ENCODE assay signal across 30 cellular contexts in genomic region chr15:62426387-62426956, GRCh38. TPM values are rescaled to one million over a fixed set of nuclear protein-coding genes. Genes with fewer than 3 reads are reported as not detected.
DNase-seq lines count a peak whose midpoint lies in the region; ATAC-seq, FAIRE-seq and TF ChIP-seq lines count a peak whose summit lies in the region.
"Had no signal": no experiment of that assay in that cellular context is flagged by ENCODE, and none has a peak within 500 bp of the region (broad histone marks: within the 10 kb centered on the region; RNA-seq: fewer than 3 reads in every experiment).

No MANE protein-coding gene starts in this region.

- ATAC-seq in right cardiac atrium (peak; percentile 33 to 38), HepG2 (peak; percentile 69)
- no peak for ATAC-seq in stimulated activated naive CD8-positive, alpha-beta T cell treated with anti-CD3 and anti-CD28 coated beads, Interleukin-15, Interleukin-2, amounts not matched to agents 100 U/mL and 50 U/mL, for 24 hours
- no peak for ATAC-seq in activated CD8-positive, alpha-beta T cell treated with anti-CD3 and anti-CD28 coated beads, Interleukin-2, amount 10 ng/mL, durations not matched to agents 7 days and 5 days
- ATAC-seq: esophagus mucosa; lower lobe of right lung; naive thymus-derived CD4-positive, alpha-beta T cell had no signal

- DNase-seq in right cardiac atrium (peak in 2 of 3 donors; percentile 41 to 54), cardiac septum (ENCODE audit: low spot score) (no peak), ascending aorta (ENCODE audit: low spot score in 2 of 2) (no peak), HepG2 (ENCODE audit: low spot score) (peak; percentile 18), NCI-H226 (no peak), HAP-1 (ENCODE audit: low spot score in 2 of 2) (no peak)
- DNase-seq in stimulated activated naive CD8-positive, alpha-beta T cell treated with anti-CD3 and anti-CD28 coated beads, Interleukin-15, Interleukin-2, amounts not matched to agents 100 U/mL and 50 U/mL, for 24 hours = no peak
- DNase-seq in activated CD8-positive, alpha-beta T cell treated with anti-CD3 and anti-CD28 coated beads, Interleukin-2, amount 10 ng/mL, durations not matched to agents 7 days and 5 days = no peak
- DNase-seq: ACHN; activated CD4-positive, alpha-beta T cell treated with anti-CD3 and anti-CD28 coated beads, Interleukin-2, amount 10 ng/mL, durations not matched to agents 24 days and 14 days; activated CD8-positive, alpha-beta memory T cell treated with anti-CD3 and anti-CD28 coated beads, Interleukin-2, amount 50 U/mL, for 48 hours; activated effector memory CD4-positive, alpha-beta T cell treated with anti-CD3 and anti-CD28 coated beads, Interleukin-2, amount 50 U/mL, for 16 hours; CD4-positive, CD25-positive, alpha-beta regulatory T cell; DMS53; effector CD4-positive, alpha-beta T cell; head of caudate nucleus; immature natural killer cell; KBM-7; lower lobe of right lung; MV-4-11; naive thymus-derived CD4-positive, alpha-beta T cell; NCI-H2029; NCI-H446; posterior cingulate gyrus; RPMI8226; substantia nigra had no signal

- no peaks in the 10 kb centered on the region for H3K79me2 ChIP-seq in HepG2 (ENCODE audit: insufficient read depth, low read length)

- CTCF ChIA-PET in HepG2 (lab: Yijun Ruan, JAX; ENCODE audit: low intra/inter-chr PET ratio, low total read pairs) = no interaction called here
- CTCF ChIA-PET in activated CD8-positive, alpha-beta T cell treated with anti-CD3 and anti-CD28 coated beads, Interleukin-2, amount 10 ng/mL, durations not matched to agents 7 days and 5 days (lab: Charles Lee) = no interaction called here

- H3K4me3 ChIP-seq in right cardiac atrium (ENCODE audit: low read length) = no peak overlapping the region
- H3K4me3 ChIP-seq in ascending aorta = no peak overlapping the region
- H3K4me3 ChIP-seq in HepG2 (replicated peaks in 1 of 3; ENCODE audit: insufficient read depth in 1 of 3, low read depth in 2 of 3, low read length in 3 of 3) = no peak overlapping the region
- no peak overlapping the region for H3K4me3 ChIP-seq in HAP-1
- H3K4me3 ChIP-seq: lower lobe of right lung, smooth muscle cell had no signal

- no peak overlapping the region for H3K27ac ChIP-seq in right cardiac atrium (ENCODE audit: low read length)
- peak overlapping the region; percentile 78 to 82 for H3K27ac ChIP-seq in ascending aorta
- peak overlapping the region; percentile 30 for H3K27ac ChIP-seq in HepG2 (ENCODE audit: extremely low read length, insufficient read depth, low read length)
- H3K27ac ChIP-seq: lower lobe of right lung had no signal

- no peaks in the 10 kb centered on the region for H3K36me3 Mint-ChIP-seq in activated CD8-positive, alpha-beta T cell treated with anti-CD3 and anti-CD28 coated beads, Interleukin-2, amount 10 ng/mL, durations not matched to agents 7 days and 5 days (ENCODE audit: low read depth)
- H3K36me3 Mint-ChIP-seq: CD4-positive, CD25-positive, alpha-beta regulatory T cell; immature natural killer cell; naive thymus-derived CD4-positive, alpha-beta T cell had no signal

- no peaks in the 10 kb centered on the region for H3K27me3 Mint-ChIP-seq in activated CD8-positive, alpha-beta T cell treated with anti-CD3 and anti-CD28 coated beads, Interleukin-2, amount 10 ng/mL, durations not matched to agents 7 days and 5 days (ENCODE audit: low read depth)
- H3K27me3 Mint-ChIP-seq: activated CD4-positive, alpha-beta T cell treated with anti-CD3 and anti-CD28 coated beads, Interleukin-2, amount 10 ng/mL, durations not matched to agents 24 days and 14 days; naive thymus-derived CD4-positive, alpha-beta T cell had no signal

- H3K9me3 ChIP-seq in right cardiac atrium (ENCODE audit: control insufficient read depth, low read length) = no peaks in the 10 kb centered on the region
- no peaks in the 10 kb centered on the region for H3K9me3 ChIP-seq in ascending aorta
- H3K9me3 ChIP-seq in HepG2 (ENCODE audit: low read length) = no peaks in the 10 kb centered on the region
- peaks cover 1% of the 10 kb centered on the region; the same call in 1 of the 2 replicates for H3K9me3 ChIP-seq in HAP-1
- H3K9me3 ChIP-seq: lower lobe of right lung had no signal

- 73% methylated on average over 4 of the region's 4 CpGs for WGBS in right cardiac atrium
- WGBS in HepG2 (ENCODE audit: low lambda C conversion rate) = 69% methylated on average over 4 of the region's 4 CpGs

- TF ChIP-seq RAD21 in HepG2 (CRISPR knock-in tag; IDR thresholded peaks at IDR 0.05) = no peak

- no peak for TF ChIP-seq EP300 in HepG2 (IDR thresholded peaks at IDR 0.05; ENCODE audit: low read depth in 2 of 2, low read length in 2 of 2)
- TF ChIP-seq EP300 in HepG2 (CRISPR knock-in tag; IDR thresholded peaks at IDR 0.05; ENCODE audit: borderline replicate concordance) = no peak

- FAIRE-seq in HepG2 (lab: Jason Lieb, UNC) = no peak
- FAIRE-seq: TTC549 had no signal

- H3K4me1 Mint-ChIP-seq in activated CD8-positive, alpha-beta T cell treated with anti-CD3 and anti-CD28 coated beads, Interleukin-2, amount 10 ng/mL, durations not matched to agents 7 days and 5 days (ENCODE audit: low read depth) = no peaks in the 10 kb centered on the region
- H3K4me1 Mint-ChIP-seq: activated CD4-positive, alpha-beta T cell treated with anti-CD3 and anti-CD28 coated beads, Interleukin-2, amount 10 ng/mL, durations not matched to agents 24 days and 14 days; CD4-positive, CD25-positive, alpha-beta regulatory T cell; central memory CD8-positive, alpha-beta T cell; immature natural killer cell; naive thymus-derived CD4-positive, alpha-beta T cell had no signal

- POLR2A ChIA-PET in HepG2 (lab: Yijun Ruan, JAX) = no interaction called here
- POLR2A ChIA-PET in activated CD8-positive, alpha-beta T cell treated with anti-CD3 and anti-CD28 coated beads, Interleukin-2, amount 10 ng/mL, durations not matched to agents 7 days and 5 days (lab: Charles Lee) = no interaction called here

- no peak overlapping the region for H2AFZ ChIP-seq in HepG2 (ENCODE audit: low read length)

- no peak overlapping the region for H3K4me3 Mint-ChIP-seq in activated CD8-positive, alpha-beta T cell treated with anti-CD3 and anti-CD28 coated beads, Interleukin-2, amount 10 ng/mL, durations not matched to agents 7 days and 5 days
- H3K4me3 Mint-ChIP-seq: activated CD4-positive, alpha-beta T cell treated with anti-CD3 and anti-CD28 coated beads, Interleukin-2, amount 10 ng/mL, durations not matched to agents 24 days and 14 days; CD4-positive, CD25-positive, alpha-beta regulatory T cell; central memory CD8-positive, alpha-beta T cell; immature natural killer cell; naive thymus-derived CD4-positive, alpha-beta T cell had no signal

- no peak overlapping the region for H3K9ac ChIP-seq in HepG2 (ENCODE audit: insufficient read depth, low read depth, low read length)

- no TSS peak for BruUV-seq in HepG2 (replicated peaks; lab: Mats Ljungman, UMichigan)

- H3K36me3 ChIP-seq in ascending aorta (no peaks in the 10 kb centered on the region), HepG2 (replicated peaks in 1 of 2; ENCODE audit: control insufficient read depth in 1 of 2, insufficient read depth in 2 of 2, low read length in 2 of 2) (no peaks in the 10 kb centered on the region), HAP-1 (replicated peaks) (no peaks in the 10 kb centered on the region)
- H3K36me3 ChIP-seq: lower lobe of right lung had no signal

- TF ChIP-seq POLR2A in HepG2 (IDR thresholded peaks at IDR 0.05; ENCODE audit: insufficient read depth in 1 of 2, low read depth in 2 of 2, low read length in 2 of 2) = no peak

- no peak for TF ChIP-seq CTCF in ascending aorta (IDR thresholded peaks at IDR 0.05)
- no peak for TF ChIP-seq CTCF in HepG2 (CRISPR knock-in tag; IDR thresholded peaks at IDR 0.05)

- intact Hi-C loops in right cardiac atrium (cut with DNase I) (no loop called here), cardiac septum (cut with DNase I) (no loop called here), ascending aorta (cut with DNase I) (no loop called here), HepG2 (cut with micrococcal nuclease; ENCODE audit: unreplicated experiment) (loop anchor here (1.0 kb wide), 1 partner anchor 35 kb away; no protein-coding TSS in a partner anchor)

- H3K27me3 ChIP-seq in right cardiac atrium (ENCODE audit: control insufficient read depth, insufficient read depth) (no peaks in the 10 kb centered on the region), ascending aorta (no peaks in the 10 kb centered on the region), HepG2 (ENCODE audit: control insufficient read depth in 1 of 2, insufficient read depth in 2 of 2, low read length in 2 of 2) (no peaks in the 10 kb centered on the region), HAP-1 (ENCODE audit: low read depth) (no peaks in the 10 kb centered on the region)

- no peak overlapping the region for H3K27ac Mint-ChIP-seq in activated CD8-positive, alpha-beta T cell treated with anti-CD3 and anti-CD28 coated beads, Interleukin-2, amount 10 ng/mL, durations not matched to agents 7 days and 5 days
- H3K27ac Mint-ChIP-seq: activated CD4-positive, alpha-beta T cell treated with anti-CD3 and anti-CD28 coated beads, Interleukin-2, amount 10 ng/mL, durations not matched to agents 24 days and 14 days; CD4-positive, CD25-positive, alpha-beta regulatory T cell; immature natural killer cell; naive thymus-derived CD4-positive, alpha-beta T cell had no signal

- H3K9me3 Mint-ChIP-seq in activated CD8-positive, alpha-beta T cell treated with anti-CD3 and anti-CD28 coated beads, Interleukin-2, amount 10 ng/mL, durations not matched to agents 7 days and 5 days (ENCODE audit: insufficient read depth) = no peaks in the 10 kb centered on the region
- H3K9me3 Mint-ChIP-seq: activated CD4-positive, alpha-beta T cell treated with anti-CD3 and anti-CD28 coated beads, Interleukin-2, amount 10 ng/mL, durations not matched to agents 24 days and 14 days; CD4-positive, CD25-positive, alpha-beta regulatory T cell; central memory CD8-positive, alpha-beta T cell; immature natural killer cell; naive thymus-derived CD4-positive, alpha-beta T cell had no signal

- H3K4me2 ChIP-seq in HepG2 (ENCODE audit: low read depth, low read length) = peak overlapping the region; percentile 40
- H3K4me2 ChIP-seq: smooth muscle cell had no signal

- in situ Hi-C loops in HepG2 (cut with HindIII; ENCODE audit: extremely low pct_ligation_motif_present, low pct_unique_long_range_greater_than_20kb) (no loop called here), HAP-1 (cut with MboI; ENCODE audit: low sequenced_read_pairs) (no loop called here)

- H4K20me1 ChIP-seq in HepG2 (ENCODE audit: insufficient read depth, low read length) = no peaks in the 10 kb centered on the region

- H3K4me1 ChIP-seq in right cardiac atrium (ENCODE audit: control insufficient read depth, insufficient read depth, low read length) = peaks cover 11% of the 10 kb centered on the region
- peaks cover 12 to 46% of the 10 kb centered on the region in 2 donors for H3K4me1 ChIP-seq in ascending aorta
- H3K4me1 ChIP-seq in HepG2 (ENCODE audit: insufficient read depth, low read length) = peaks cover 49% of the 10 kb centered on the region
- no peaks in the 10 kb centered on the region; the same call in none of the 2 replicates for H3K4me1 ChIP-seq in HAP-1

RNA-seq across cellular contexts. Expression of gene TLN2, which starts 36.1 kb away (rescaled TPM):
- total RNA-seq in right cardiac atrium (10 to 100 TPM; 17.9 to 33.0 (median 31.4) TPM), cardiac septum (32.9 TPM), ascending aorta (30.3 TPM), HepG2 (2016; rRNA removed; fragmentation: Illumina TruSeq; extraction: Trizol) (13.7 and 14.7 TPM in 2 replicates)
- polyA plus RNA-seq in right cardiac atrium (8.5 TPM), HepG2 (2011; rRNA removed) (3.3 TPM in 2 replicates)
- 4.0 and 5.8 TPM in 2 replicates for total RNA-seq in HepG2 (2016; cell fraction: cytosol; rRNA removed; fragmentation: Illumina TruSeq; extraction: Trizol; ENCODE audit: low read depth)
- total RNA-seq in HepG2 (2016; cell fraction: insoluble cytoplasmic fraction; rRNA removed; fragmentation: Illumina TruSeq; extraction: Trizol) = 13.6 and 14.7 TPM in 2 replicates
- total RNA-seq in HepG2 (2016; cell fraction: membrane; rRNA removed; fragmentation: Illumina TruSeq; extraction: Trizol) = 6.9 and 9.1 TPM in 2 replicates
- total RNA-seq in HepG2 (2016; cell fraction: nucleus; rRNA removed; fragmentation: Illumina TruSeq; extraction: Trizol) = 16.4 and 20.9 TPM in 2 replicates
- polyA plus RNA-seq in HepG2 (2011; cell fraction: cytosol; rRNA removed) = 2.4 and 3.3 TPM in 2 replicates
- 5.7 and 8.0 TPM in 2 replicates for polyA plus RNA-seq in HepG2 (2011; cell fraction: nucleus; rRNA removed)
- 2.9 and 4.6 TPM in 2 replicates for polyA plus RNA-seq in HepG2 (2012)
- polyA plus RNA-seq in HepG2 (2016; cell fraction: cytosol; fragmentation: Illumina TruSeq; extraction: Trizol; ENCODE audit: low read depth) = 1.0 and 1.7 TPM in 2 replicates
- polyA plus RNA-seq in HepG2 (2016; cell fraction: insoluble cytoplasmic fraction; fragmentation: Illumina TruSeq; extraction: Trizol; ENCODE audit: low read depth) = 8.1 and 11.4 TPM in 2 replicates
- polyA plus RNA-seq in HepG2 (2016; cell fraction: membrane; fragmentation: Illumina TruSeq; extraction: Trizol; ENCODE audit: low read depth) = 1.0 and 1.5 TPM in 2 replicates
- 11.2 and 12.2 TPM in 2 replicates for polyA plus RNA-seq in HepG2 (2016; cell fraction: nucleus; fragmentation: Illumina TruSeq; extraction: Trizol; ENCODE audit: insufficient read depth, low read depth)
- 16.4 and 19.3 TPM in 2 replicates for polyA minus RNA-seq in HepG2 (2011; rRNA and poly(A)+ RNA removed; ENCODE audit: low replicate concordance)
- 8.5 and 14.2 TPM in 2 replicates for polyA minus RNA-seq in HepG2 (2011; cell fraction: cytosol; rRNA and poly(A)+ RNA removed)
- 20.0 and 21.4 TPM in 2 replicates for polyA minus RNA-seq in HepG2 (2011; cell fraction: nucleus; rRNA and poly(A)+ RNA removed)
- under 1 TPM; 0.29 to 0.86 TPM for total RNA-seq in activated CD8-positive, alpha-beta T cell treated with anti-CD3 and anti-CD28 coated beads, Interleukin-2, amount 10 ng/mL, durations not matched to agents 7 days and 5 days
- polyA plus RNA-seq: naive thymus-derived CD4-positive, alpha-beta T cell had no signal

Comparison
In these comparisons a context has a peak if more than half of its experiments do, and no peak if none do; other contexts are left out.
1. DNase-seq: peak in right cardiac atrium (2 of 3) and HepG2 (single experiment); none in cardiac septum (single experiment), ascending aorta (0 of 2), NCI-H226 (single experiment), stimulated activated naive CD8-positive, alpha-beta T cell treated with anti-CD3 and anti-CD28 coated beads, Interleukin-15, Interleukin-2, amounts not matched to agents 100 U/mL and 50 U/mL, for 24 hours (single experiment), HAP-1 (0 of 2) and activated CD8-positive, alpha-beta T cell treated with anti-CD3 and anti-CD28 coated beads, Interleukin-2, amount 10 ng/mL, durations not matched to agents 7 days and 5 days (single experiment).
2. ATAC-seq: peak in right cardiac atrium (2 of 2) and HepG2 (single experiment); none in stimulated activated naive CD8-positive, alpha-beta T cell treated with anti-CD3 and anti-CD28 coated beads, Interleukin-15, Interleukin-2, amounts not matched to agents 100 U/mL and 50 U/mL, for 24 hours (single experiment) and activated CD8-positive, alpha-beta T cell treated with anti-CD3 and anti-CD28 coated beads, Interleukin-2, amount 10 ng/mL, durations not matched to agents 7 days and 5 days (single experiment).